In genomic region chr3:86921981-86922680, GRCh38 we compare ENCODE assay signal across 25 cellular contexts.
DNase-seq lines count a peak whose midpoint lies in the region; ATAC-seq and TF ChIP-seq lines count a peak whose summit lies in the region.
"Had no signal": no experiment of that assay in that cellular context is flagged by ENCODE, and none has a peak within 500 bp of the region (broad histone marks: within the 10 kb centered on the region; RNA-seq: fewer than 3 reads in every experiment).

No MANE protein-coding gene starts in this region.

- H3K79me2 ChIP-seq in osteoblast (ENCODE audit: insufficient read depth, low read length) = no peaks in the 10 kb centered on the region

- H3K27ac ChIP-seq in osteoblast (ENCODE audit: low read depth, low read length) (peak overlapping the region; percentile 74), caudate nucleus (ENCODE audit: low read depth, low read length) (no peak overlapping the region)
- H3K27ac ChIP-seq: colonic mucosa had no signal

- no peak for DNase-seq in Calu3
- peak; percentile 32 for DNase-seq in NCI-H226
- peak; percentile 32 for DNase-seq in fibroblast of gingiva (ENCODE audit: low read depth)
- no peak for DNase-seq in osteoblast (ENCODE audit: insufficient read length, low spot score, missing footprints)
- no peak for DNase-seq in anterior cingulate cortex (lab: John Stamatoyannopoulos, UW)
- no peak for DNase-seq in MG63
- no peak for DNase-seq in caudate nucleus (lab: John Stamatoyannopoulos, UW)
- DNase-seq: activated CD8-positive, alpha-beta T cell treated with anti-CD3 and anti-CD28 coated beads, Interleukin-2, amount 10 ng/mL, durations not matched to agents 7 days and 5 days; activated naive CD4-positive, alpha-beta T cell treated with Interleukin-2 at 50 U/mL for 16 hours; activated T-cell treated with anti-CD3 and anti-CD28 coated beads, Interleukin-2, amount 50 U/mL, for 1 hour; aorta; CD4-positive, alpha-beta memory T cell; colonic mucosa; DMS79; endodermal cell; kidney; MM.1S; naive thymus-derived CD4-positive, alpha-beta T cell; NCI-H1436 treated with DMSO at 0.1 percent for 48 hours; NCI-H526 treated with DMSO at 0.1 percent for 48 hours; T1000 had no signal

- H3K36me3 ChIP-seq in osteoblast (ENCODE audit: insufficient read depth, low read length) (no peaks in the 10 kb centered on the region), MG63 (no peaks in the 10 kb centered on the region)
- H3K36me3 ChIP-seq: colonic mucosa had no signal

- no peak overlapping the region for H3K4me2 ChIP-seq in osteoblast (ENCODE audit: insufficient read depth, low read length)

- H4K20me1 ChIP-seq in osteoblast (ENCODE audit: insufficient read depth, low read length) = no peaks in the 10 kb centered on the region

- no peak overlapping the region for H3K4me3 Mint-ChIP-seq in Calu3 (ENCODE audit: low read depth, unreplicated experiment)
- H3K4me3 Mint-ChIP-seq: activated CD8-positive, alpha-beta T cell treated with anti-CD3 and anti-CD28 coated beads, Interleukin-2, amount 10 ng/mL, durations not matched to agents 7 days and 5 days; CD4-positive, alpha-beta memory T cell; endodermal cell; memory B cell; naive thymus-derived CD4-positive, alpha-beta T cell; stimulated activated effector memory CD8-positive, alpha-beta T cell treated with anti-CD3 and anti-CD28 coated beads, Interleukin-12 subunit alpha, Interleukin-12 subunit beta, amount 100 ng/mL, for 72 hours had no signal

- no peaks in the 10 kb centered on the region for H3K27me3 Mint-ChIP-seq in Calu3 (ENCODE audit: unreplicated experiment)
- H3K27me3 Mint-ChIP-seq: CD4-positive, alpha-beta memory T cell; memory B cell; naive thymus-derived CD4-positive, alpha-beta T cell had no signal

- H3K4me3 ChIP-seq in osteoblast (ENCODE audit: insufficient read depth, low read length) (no peak overlapping the region), MG63 (no peak overlapping the region)
- H3K4me3 ChIP-seq: colonic mucosa had no signal

- H3K27me3 ChIP-seq in osteoblast (ENCODE audit: insufficient read depth, low read length) (no peaks in the 10 kb centered on the region), MG63 (no peaks in the 10 kb centered on the region)
- H3K27me3 ChIP-seq: colonic mucosa had no signal

- no peak for ATAC-seq in GM21737 (IDR thresholded peaks at IDR 0.05; ENCODE audit: unreplicated experiment)
- ATAC-seq: activated CD8-positive, alpha-beta T cell treated with anti-CD3 and anti-CD28 coated beads, Interleukin-2, amount 10 ng/mL, durations not matched to agents 7 days and 5 days; HepG2; naive thymus-derived CD4-positive, alpha-beta T cell; stimulated activated effector memory CD8-positive, alpha-beta T cell treated with anti-CD3 and anti-CD28 coated beads, Interleukin-12 subunit alpha, Interleukin-12 subunit beta, amount 100 ng/mL, for 72 hours had no signal

- TF ChIP-seq CTCF in Calu3 (IDR thresholded peaks at IDR 0.05; ENCODE audit: unreplicated experiment) = no peak
- no peak for TF ChIP-seq CTCF in osteoblast (IDR thresholded peaks at IDR 0.05; ENCODE audit: extremely low read depth, low read depth, low read length)

- no TSS peak for BruUV-seq in Calu3 (replicated peaks; lab: Mats Ljungman, UMichigan)

- H3K36me3 Mint-ChIP-seq in Calu3 (ENCODE audit: insufficient read depth, unreplicated experiment) = no peaks in the 10 kb centered on the region
- H3K36me3 Mint-ChIP-seq: CD4-positive, alpha-beta memory T cell; memory B cell; naive thymus-derived CD4-positive, alpha-beta T cell; stimulated activated effector memory CD8-positive, alpha-beta T cell treated with anti-CD3 and anti-CD28 coated beads, Interleukin-12 subunit alpha, Interleukin-12 subunit beta, amount 100 ng/mL, for 72 hours had no signal

- CTCF ChIA-PET in Calu3 (lab: Charles Lee) = no interaction called here

- H3K27ac Mint-ChIP-seq in Calu3 (ENCODE audit: unreplicated experiment) = peak overlapping the region; percentile 57
- H3K27ac Mint-ChIP-seq: activated CD8-positive, alpha-beta T cell treated with anti-CD3 and anti-CD28 coated beads, Interleukin-2, amount 10 ng/mL, durations not matched to agents 7 days and 5 days; CD4-positive, alpha-beta memory T cell; endodermal cell; memory B cell; naive thymus-derived CD4-positive, alpha-beta T cell; stimulated activated effector memory CD8-positive, alpha-beta T cell treated with anti-CD3 and anti-CD28 coated beads, Interleukin-12 subunit alpha, Interleukin-12 subunit beta, amount 100 ng/mL, for 72 hours had no signal

- H3K4me1 ChIP-seq in osteoblast (ENCODE audit: insufficient read depth, low read length) = peaks cover 34% of the 10 kb centered on the region
- H3K4me1 ChIP-seq: colonic mucosa had no signal

- intact Hi-C loops in Calu3 (cut with micrococcal nuclease; ENCODE audit: unreplicated experiment) = no loop called here

- no peaks in the 10 kb centered on the region for H3K9me3 Mint-ChIP-seq in Calu3 (ENCODE audit: low read depth, unreplicated experiment)
- H3K9me3 Mint-ChIP-seq: endodermal cell had no signal

- H3K9me3 ChIP-seq in osteoblast (ENCODE audit: low read depth, low read length) (no peaks in the 10 kb centered on the region), MG63 (no peaks in the 10 kb centered on the region)
- H3K9me3 ChIP-seq: colonic mucosa had no signal

- peaks cover 20% of the 10 kb centered on the region for H3K4me1 Mint-ChIP-seq in Calu3 (ENCODE audit: low read depth, unreplicated experiment)
- H3K4me1 Mint-ChIP-seq: CD4-positive, alpha-beta memory T cell; endodermal cell; memory B cell; naive thymus-derived CD4-positive, alpha-beta T cell; stimulated activated effector memory CD8-positive, alpha-beta T cell treated with anti-CD3 and anti-CD28 coated beads, Interleukin-12 subunit alpha, Interleukin-12 subunit beta, amount 100 ng/mL, for 72 hours had no signal

- no peak overlapping the region for H2AFZ ChIP-seq in osteoblast (ENCODE audit: low read length)

Comparison
In these comparisons a context has a peak if more than half of its experiments do, and no peak if none do; other contexts are left out.
1. DNase-seq: peak in NCI-H226 (single experiment) and fibroblast of gingiva (single experiment); none in Calu3 (single experiment), osteoblast (single experiment), anterior cingulate cortex (0 of 58), MG63 (single experiment) and caudate nucleus (0 of 61).